ENCODE assay signal across 9 cellular contexts in the genomic region with DNA sequence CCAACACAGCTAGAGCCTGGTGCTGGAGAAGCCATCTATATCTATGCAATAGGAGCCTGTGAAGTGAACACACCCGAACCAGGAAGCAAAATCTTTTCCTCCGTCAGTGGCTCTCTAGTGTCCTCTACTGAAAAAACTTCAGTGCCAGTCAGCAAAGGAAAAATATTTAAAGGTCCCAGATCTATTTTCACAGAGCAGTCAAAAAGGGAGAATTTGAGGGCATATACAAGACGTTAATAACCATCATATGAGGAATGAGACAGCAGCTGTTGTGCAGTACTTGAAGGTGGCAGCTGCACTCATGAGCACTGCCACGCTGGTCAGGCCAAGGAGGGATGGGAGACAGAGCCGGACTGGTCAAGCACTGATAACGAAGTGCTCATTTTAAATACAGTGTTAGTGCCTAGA. TPM values are rescaled to one million over a fixed set of nuclear protein-coding genes. Genes with fewer than 3 reads are reported as not detected.
DNase-seq lines count a peak whose midpoint lies in the region; ATAC-seq and TF ChIP-seq lines count a peak whose summit lies in the region.
"Had no signal": no experiment of that assay in that cellular context is flagged by ENCODE, and none has a peak within 500 bp of the region (broad histone marks: within the 10 kb centered on the region; RNA-seq: fewer than 3 reads in every experiment).

No MANE protein-coding gene starts in this region.

- H3K4me1 ChIP-seq in GM23338 (ENCODE audit: insufficient read depth) (no peaks in the 10 kb centered on the region), tibial artery (no peaks in the 10 kb centered on the region)

- H3K27ac Mint-ChIP-seq in GM23338: no peak overlapping the region
- peak overlapping the region; percentile 2 for H3K27ac Mint-ChIP-seq in T-helper 1 cell treated with Interleukin-12 subunit alpha and Interleukin-12 subunit beta and Interleukin-4 antibody, amounts not matched to agents 30 μg/mL and 1 μg/mL, for 36 hours

- no peaks in the 10 kb centered on the region; the same call in 2 of the 3 replicates for H3K9me3 Mint-ChIP-seq in GM23338
- H3K9me3 Mint-ChIP-seq in T-helper 1 cell treated with Interleukin-12 subunit alpha and Interleukin-12 subunit beta and Interleukin-4 antibody, amounts not matched to agents 30 μg/mL and 1 μg/mL, for 36 hours: peaks cover 2% of the 10 kb centered on the region

- peaks cover 0 to 4% (median 0%) of the 10 kb centered on the region in 3 donors for H3K9me3 ChIP-seq in tibial artery

- no peak overlapping the region for H2AFZ ChIP-seq in GM23338

- 0 out of 2 replicates have a peak, but pooled peaks cover 2% of the 10 kb centered on the region for H4K20me1 ChIP-seq in GM23338 (replicated peaks; ENCODE audit: insufficient read depth)

- in situ Hi-C loops in ACHN (cut with HindIII; ENCODE audit: low pct_ligation_motif_present, low pct_unique_long_range_greater_than_20kb, low sequenced_read_pairs): no loop called here

- H3K27ac ChIP-seq in GM23338 (ENCODE audit: low read depth) (no peak overlapping the region), tibial artery (no peak overlapping the region)

- H3K36me3 ChIP-seq in GM23338 (ENCODE audit: insufficient read depth) (no peaks in the 10 kb centered on the region), tibial artery (peaks cover 0 to 6% (median 0%) of the 10 kb centered on the region in 3 donors)

- peaks cover 19% of the 10 kb centered on the region for H3K79me2 ChIP-seq in GM23338 (replicated peaks; ENCODE audit: insufficient read depth)

- H3K9me2 ChIP-seq in GM23338 (ENCODE audit: insufficient read depth): no peaks in the 10 kb centered on the region

- H3K4me1 Mint-ChIP-seq in GM23338: no peaks in the 10 kb centered on the region
- peaks cover 42% of the 10 kb centered on the region for H3K4me1 Mint-ChIP-seq in T-helper 1 cell treated with Interleukin-12 subunit alpha and Interleukin-12 subunit beta and Interleukin-4 antibody, amounts not matched to agents 30 μg/mL and 1 μg/mL, for 36 hours (ENCODE audit: low read depth)

- intact Hi-C loops in tibial artery (cut with DNase I; ENCODE audit: low total_unique reads): no loop called here

- no peaks in the 10 kb centered on the region for H3K27me3 ChIP-seq in GM23338 (ENCODE audit: insufficient read depth)
- no peaks in the 10 kb centered on the region for H3K27me3 ChIP-seq in tibial artery

- H3K4me3 ChIP-seq in GM23338: no peak overlapping the region
- H3K4me3 ChIP-seq in fibroblast of villous mesenchyme (ENCODE audit: low read depth, low read length): no peak overlapping the region
- no peak overlapping the region for H3K4me3 ChIP-seq in tibial artery

- 0 out of 3 replicates have a peak, but pooled peaks cover 2% of the 10 kb centered on the region for H3K36me3 Mint-ChIP-seq in GM23338 (ENCODE audit: low read depth)
- peaks cover 28% of the 10 kb centered on the region for H3K36me3 Mint-ChIP-seq in T-helper 1 cell treated with Interleukin-12 subunit alpha and Interleukin-12 subunit beta and Interleukin-4 antibody, amounts not matched to agents 30 μg/mL and 1 μg/mL, for 36 hours (ENCODE audit: low read depth)

- H3F3A ChIP-seq in GM23338 (replicated peaks; ENCODE audit: low read depth): no peaks in the 10 kb centered on the region

- no peaks in the 10 kb centered on the region for H3K27me3 Mint-ChIP-seq in GM23338 (ENCODE audit: insufficient read depth, low read depth, poor library complexity)
- H3K27me3 Mint-ChIP-seq in T-helper 1 cell treated with Interleukin-12 subunit alpha and Interleukin-12 subunit beta and Interleukin-4 antibody, amounts not matched to agents 30 μg/mL and 1 μg/mL, for 36 hours (ENCODE audit: low read depth): no peaks in the 10 kb centered on the region

- H3K4me2 ChIP-seq in GM23338: no peak overlapping the region

- peak; percentile 42 to 49 for TF ChIP-seq CTCF in GM23338 (conservative IDR thresholded peaks at IDR 0.05; ENCODE audit: low read depth in 2 of 2)
- peak; percentile 30 for TF ChIP-seq CTCF in fibroblast of villous mesenchyme (IDR thresholded peaks at IDR 0.05; ENCODE audit: insufficient read depth, low read depth, low read length)
- TF ChIP-seq CTCF in tibial artery (IDR thresholded peaks at IDR 0.05): no peak

- DNase-seq in ACHN: peak; percentile 28
- DNase-seq in GM23338 (ENCODE audit: low spot score): peak; percentile 28
- DNase-seq in fibroblast of villous mesenchyme (ENCODE audit: low read depth): peak; percentile 23
- no peak for DNase-seq in stimulated activated CD8-positive, alpha-beta memory T cell treated with anti-CD3 and anti-CD28 coated beads, Interleukin-4, amount 100 ng/mL, for 48 hours
- no peak for DNase-seq in tibial artery
- DNase-seq in AG08396 (ENCODE audit: low spot score): no peak
- DNase-seq: kidney glomerular epithelial cell had no signal

- ATAC-seq in GM23338 (peak; percentile 74), GM21619 (IDR thresholded peaks at IDR 0.05; ENCODE audit: unreplicated experiment) (no peak)

- no peak overlapping the region for H3K4me3 Mint-ChIP-seq in GM23338
- H3K4me3 Mint-ChIP-seq in T-helper 1 cell treated with Interleukin-12 subunit alpha and Interleukin-12 subunit beta and Interleukin-4 antibody, amounts not matched to agents 30 μg/mL and 1 μg/mL, for 36 hours: peak overlapping the region; percentile 19

TF ChIP-seq in GM23338, 12 proteins besides CTCF, POLR2A, EP300 and RAD21:
- TF ChIP-seq, protein P1, sequence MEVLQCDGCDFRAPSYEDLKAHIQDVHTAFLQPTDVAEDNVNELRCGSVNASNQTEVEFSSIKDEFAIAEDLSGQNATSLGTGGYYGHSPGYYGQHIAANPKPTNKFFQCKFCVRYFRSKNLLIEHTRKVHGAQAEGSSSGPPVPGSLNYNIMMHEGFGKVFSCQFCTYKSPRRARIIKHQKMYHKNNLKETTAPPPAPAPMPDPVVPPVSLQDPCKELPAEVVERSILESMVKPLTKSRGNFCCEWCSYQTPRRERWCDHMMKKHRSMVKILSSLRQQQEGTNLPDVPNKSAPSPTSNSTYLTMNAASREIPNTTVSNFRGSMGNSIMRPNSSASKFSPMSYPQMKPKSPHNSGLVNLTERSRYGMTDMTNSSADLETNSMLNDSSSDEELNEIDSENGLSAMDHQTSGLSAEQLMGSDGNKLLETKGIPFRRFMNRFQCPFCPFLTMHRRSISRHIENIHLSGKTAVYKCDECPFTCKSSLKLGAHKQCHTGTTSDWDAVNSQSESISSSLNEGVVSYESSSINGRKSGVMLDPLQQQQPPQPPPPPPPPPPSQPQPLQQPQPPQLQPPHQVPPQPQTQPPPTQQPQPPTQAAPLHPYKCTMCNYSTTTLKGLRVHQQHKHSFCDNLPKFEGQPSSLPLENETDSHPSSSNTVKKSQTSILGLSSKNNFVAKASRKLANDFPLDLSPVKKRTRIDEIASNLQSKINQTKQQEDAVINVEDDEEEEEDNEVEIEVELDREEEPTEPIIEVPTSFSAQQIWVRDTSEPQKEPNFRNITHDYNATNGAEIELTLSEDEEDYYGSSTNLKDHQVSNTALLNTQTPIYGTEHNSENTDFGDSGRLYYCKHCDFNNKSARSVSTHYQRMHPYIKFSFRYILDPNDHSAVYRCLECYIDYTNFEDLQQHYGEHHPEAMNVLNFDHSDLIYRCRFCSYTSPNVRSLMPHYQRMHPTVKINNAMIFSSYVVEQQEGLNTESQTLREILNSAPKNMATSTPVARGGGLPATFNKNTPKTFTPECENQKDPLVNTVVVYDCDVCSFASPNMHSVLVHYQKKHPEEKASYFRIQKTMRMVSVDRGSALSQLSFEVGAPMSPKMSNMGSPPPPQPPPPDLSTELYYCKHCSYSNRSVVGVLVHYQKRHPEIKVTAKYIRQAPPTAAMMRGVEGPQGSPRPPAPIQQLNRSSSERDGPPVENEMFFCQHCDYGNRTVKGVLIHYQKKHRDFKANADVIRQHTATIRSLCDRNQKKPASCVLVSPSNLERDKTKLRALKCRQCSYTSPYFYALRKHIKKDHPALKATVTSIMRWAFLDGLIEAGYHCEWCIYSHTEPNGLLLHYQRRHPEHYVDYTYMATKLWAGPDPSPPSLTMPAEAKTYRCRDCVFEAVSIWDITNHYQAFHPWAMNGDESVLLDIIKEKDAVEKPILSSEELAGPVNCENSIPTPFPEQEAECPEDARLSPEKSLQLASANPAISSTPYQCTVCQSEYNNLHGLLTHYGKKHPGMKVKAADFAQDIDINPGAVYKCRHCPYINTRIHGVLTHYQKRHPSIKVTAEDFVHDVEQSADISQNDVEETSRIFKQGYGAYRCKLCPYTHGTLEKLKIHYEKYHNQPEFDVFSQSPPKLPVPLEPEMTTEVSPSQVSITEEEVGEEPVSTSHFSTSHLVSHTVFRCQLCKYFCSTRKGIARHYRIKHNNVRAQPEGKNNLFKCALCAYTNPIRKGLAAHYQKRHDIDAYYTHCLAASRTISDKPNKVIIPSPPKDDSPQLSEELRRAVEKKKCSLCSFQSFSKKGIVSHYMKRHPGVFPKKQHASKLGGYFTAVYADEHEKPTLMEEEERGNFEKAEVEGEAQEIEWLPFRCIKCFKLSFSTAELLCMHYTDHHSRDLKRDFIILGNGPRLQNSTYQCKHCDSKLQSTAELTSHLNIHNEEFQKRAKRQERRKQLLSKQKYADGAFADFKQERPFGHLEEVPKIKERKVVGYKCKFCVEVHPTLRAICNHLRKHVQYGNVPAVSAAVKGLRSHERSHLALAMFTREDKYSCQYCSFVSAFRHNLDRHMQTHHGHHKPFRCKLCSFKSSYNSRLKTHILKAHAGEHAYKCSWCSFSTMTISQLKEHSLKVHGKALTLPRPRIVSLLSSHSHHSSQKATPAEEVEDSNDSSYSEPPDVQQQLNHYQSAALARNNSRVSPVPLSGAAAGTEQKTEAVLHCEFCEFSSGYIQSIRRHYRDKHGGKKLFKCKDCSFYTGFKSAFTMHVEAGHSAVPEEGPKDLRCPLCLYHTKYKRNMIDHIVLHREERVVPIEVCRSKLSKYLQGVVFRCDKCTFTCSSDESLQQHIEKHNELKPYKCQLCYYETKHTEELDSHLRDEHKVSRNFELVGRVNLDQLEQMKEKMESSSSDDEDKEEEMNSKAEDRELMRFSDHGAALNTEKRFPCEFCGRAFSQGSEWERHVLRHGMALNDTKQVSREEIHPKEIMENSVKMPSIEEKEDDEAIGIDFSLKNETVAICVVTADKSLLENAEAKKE (CRISPR knock-in tag; IDR thresholded peaks at IDR 0.05): no peak
- no peak for TF ChIP-seq EZH2 (IDR thresholded peaks at IDR 0.05; ENCODE audit: low read depth, unreplicated experiment)
TF ChIP-seq in GM23338: peak in this region for 0.

RNA-seq across cellular contexts. Expression of gene MCUB, which starts 14.4 kb away (rescaled TPM):
- 56.7 and 97.9 TPM in 2 replicates for total RNA-seq in GM23338 (2014; rRNA removed; shearing (Covaris generic))
- 21.6 and 21.7 TPM in 2 replicates for polyA plus RNA-seq in GM23338 (2016; fragmentation: Nextera tagmentation; extraction: Ambion mirVana)
- total RNA-seq in fibroblast of villous mesenchyme: 8.2 and 10.0 TPM in 2 replicates

Comparison
In these comparisons a context has a peak if more than half of its experiments do, and no peak if none do; other contexts are left out.
1. DNase-seq: peak in ACHN (single experiment), GM23338 (single experiment) and fibroblast of villous mesenchyme (single experiment); none in stimulated activated CD8-positive, alpha-beta memory T cell treated with anti-CD3 and anti-CD28 coated beads, Interleukin-4, amount 100 ng/mL, for 48 hours (single experiment), tibial artery (0 of 2) and AG08396 (single experiment).
2. CTCF ChIP-seq: peak in GM23338 (2 of 2) and fibroblast of villous mesenchyme (single experiment); none in tibial artery (0 of 2).